In genomic region chr6:170344631-170345576, GRCh38 we compare ENCODE assay signal across 8 cellular contexts. TPM values are rescaled to one million over a fixed set of nuclear protein-coding genes. Genes with fewer than 3 reads are reported as not detected.
DNase-seq lines count a peak whose midpoint lies in the region; ATAC-seq and TF ChIP-seq lines count a peak whose summit lies in the region.

No MANE protein-coding gene starts in this region.

- intact Hi-C loops in MCF 10A (cut with micrococcal nuclease): no loop called here

- no peaks in the 10 kb centered on the region for H3K9me3 Mint-ChIP-seq in MCF 10A (ENCODE audit: unreplicated experiment)

- no TSS peak for BruUV-seq in MCF 10A (replicated peaks; lab: Mats Ljungman, UMichigan)

- ATAC-seq in HG02840 (IDR thresholded peaks at IDR 0.05; ENCODE audit: low FRiP score, unreplicated experiment): no peak

- H3K4me1 Mint-ChIP-seq in MCF 10A (ENCODE audit: insufficient read depth, unreplicated experiment): peaks cover 13% of the 10 kb centered on the region

- CTCF ChIA-PET in MCF 10A (lab: Yijun Ruan, JAX): interaction anchor here (0.7 kb wide), 1 partner anchor 14 kb away, joined by 3 read pairs; no protein-coding TSS in a partner anchor

- DNase-seq in activated CD4-positive, alpha-beta T cell treated with anti-CD3 and anti-CD28 coated beads for 48 hours: peak; percentile 30
- DNase-seq in activated CD4-positive, alpha-beta T cell treated with anti-CD3 and anti-CD28 coated beads, Interleukin-2, amount 50 U/mL, for 4 hours: no peak
- DNase-seq in LoVo (ENCODE audit: low spot score) (peak; percentile 19), MCF 10A (ENCODE audit: unreplicated experiment) (peak; percentile 90), mucosa of gallbladder (ENCODE audit: low spot score) (peak; percentile 75), NCI-H2081 treated with DMSO at 0.1 percent for 48 hours (lab: John Stamatoyannopoulos, UW) (no peak), NCI-H524 treated with DMSO at 0.1 percent for 48 hours (lab: John Stamatoyannopoulos, UW) (no peak)

- H3K27me3 Mint-ChIP-seq in MCF 10A (ENCODE audit: insufficient read depth, unreplicated experiment): no peaks in the 10 kb centered on the region

- H3K36me3 Mint-ChIP-seq in MCF 10A (ENCODE audit: insufficient read depth, unreplicated experiment): peaks cover 31% of the 10 kb centered on the region

- H3K4me3 Mint-ChIP-seq in MCF 10A (ENCODE audit: unreplicated experiment): peak overlapping the region; percentile 0

- POLR2A ChIA-PET in MCF 10A (lab: Yijun Ruan, JAX): no interaction called here

- TF ChIP-seq CTCF in MCF 10A (IDR thresholded peaks at IDR 0.05; ENCODE audit: unreplicated experiment): no peak

- peak overlapping the region; percentile 7 for H3K27ac Mint-ChIP-seq in MCF 10A (ENCODE audit: low read depth, unreplicated experiment)

RNA-seq across cellular contexts. Expression of gene FAM120B, which starts 38.3 kb away (rescaled TPM):
- 23.4 and 29.3 TPM in 2 replicates for total RNA-seq in MCF 10A (2022)
- 38.9 TPM for total RNA-seq in mucosa of gallbladder

RNA-seq across cellular contexts. Expression of gene DLL1, which starts 54.0 kb away (rescaled TPM):
- total RNA-seq in MCF 10A (2022) (0.96 and 1.4 TPM in 2 replicates), mucosa of gallbladder (13.0 TPM)

Comparison
In these comparisons a context has a peak if more than half of its experiments do, and no peak if none do; other contexts are left out.
1. DNase-seq: peak in activated CD4-positive, alpha-beta T cell treated with anti-CD3 and anti-CD28 coated beads for 48 hours (single experiment), LoVo (single experiment), MCF 10A (single experiment) and mucosa of gallbladder (single experiment); none in activated CD4-positive, alpha-beta T cell treated with anti-CD3 and anti-CD28 coated beads, Interleukin-2, amount 50 U/mL, for 4 hours (0 of 2), NCI-H2081 treated with DMSO at 0.1 percent for 48 hours (single experiment) and NCI-H524 treated with DMSO at 0.1 percent for 48 hours (single experiment).